8 cellular contexts compared by ENCODE assay signal in genomic region chr17:63406689-63407330, GRCh38. TPM values are rescaled to one million over a fixed set of nuclear protein-coding genes. Genes with fewer than 3 reads are reported as not detected.
DNase-seq lines count a peak whose midpoint lies in the region; ATAC-seq and TF ChIP-seq lines count a peak whose summit lies in the region.

No MANE protein-coding gene starts in this region.

- DNase-seq in H4 (ENCODE audit: low spot score) (peak; percentile 91), MV-4-11 (lab: John Stamatoyannopoulos, UW) (peak; percentile 76), SJCRH30 (peak; percentile 72 to 91), Right ventricle myocardium superior (no peak), pulmonary artery endothelial cell (ENCODE audit: low read depth, low spot score) (peak; percentile 71), cortex of kidney (lab: John Stamatoyannopoulos, UW) (no peak)
- DNase-seq in activated naive CD4-positive, alpha-beta T cell treated with anti-CD3 and anti-CD28 coated beads, Interleukin-2, amount 50 U/mL, for 72 hours (ENCODE audit: low spot score in 2 of 2) = peak in 1 of 2 donors; percentile 65

- ATAC-seq in activated naive CD4-positive, alpha-beta T cell treated with anti-CD3 and anti-CD28 coated beads, Interleukin-2, amount 50 U/mL, for 72 hours = peak; percentile 80
- peak; percentile 91 for ATAC-seq in Right ventricle myocardium superior (ENCODE audit: poor library complexity)

- H4K20me1 ChIP-seq in DOHH2 (ENCODE audit: control insufficient read depth, insufficient read depth, low read depth, low read length) = no peaks in the 10 kb centered on the region

- no peak overlapping the region for H3K4me2 ChIP-seq in DOHH2 (ENCODE audit: low read length)

- H3K4me3 ChIP-seq in DOHH2 (ENCODE audit: low read length) = no peak overlapping the region
- H3K4me3 ChIP-seq in SJCRH30 = no peak overlapping the region

- H3K27ac ChIP-seq in DOHH2 (ENCODE audit: low read depth, low read length) = no peak overlapping the region
- H3K27ac ChIP-seq in SJCRH30 = no peak overlapping the region

- peaks cover 18% of the 10 kb centered on the region for H3K27me3 ChIP-seq in DOHH2 (ENCODE audit: control insufficient read depth, low read length)
- no peaks in the 10 kb centered on the region for H3K27me3 ChIP-seq in SJCRH30

- no peaks in the 10 kb centered on the region for H3K79me2 ChIP-seq in DOHH2 (ENCODE audit: control insufficient read depth, low read length)

- H3K9me2 ChIP-seq in DOHH2 (replicated peaks; ENCODE audit: control insufficient read depth, low read length) = no peaks in the 10 kb centered on the region

- no peaks in the 10 kb centered on the region for H3K36me3 Mint-ChIP-seq in activated naive CD4-positive, alpha-beta T cell treated with anti-CD3 and anti-CD28 coated beads, Interleukin-2, amount 50 U/mL, for 72 hours

- 0 out of 2 replicates have a peak, but pooled peaks cover 3% of the 10 kb centered on the region for H3F3A ChIP-seq in DOHH2 (ENCODE audit: control insufficient read depth, insufficient read depth)

- intact Hi-C loops in Right ventricle myocardium superior (cut with DNase I) = loop anchor here (10.0 kb wide), 2 partner anchors 702 to 732 kb away; no protein-coding TSS in a partner anchor

- H3K4me1 ChIP-seq in DOHH2 (ENCODE audit: control insufficient read depth, low read length) = peaks cover 5% of the 10 kb centered on the region
- 0 out of 2 replicates have a peak, but pooled peaks cover 9% of the 10 kb centered on the region for H3K4me1 ChIP-seq in SJCRH30

- H3K27ac Mint-ChIP-seq in activated naive CD4-positive, alpha-beta T cell treated with anti-CD3 and anti-CD28 coated beads, Interleukin-2, amount 50 U/mL, for 72 hours = no peak overlapping the region

- no peaks in the 10 kb centered on the region for H3K9me3 Mint-ChIP-seq in activated naive CD4-positive, alpha-beta T cell treated with anti-CD3 and anti-CD28 coated beads, Interleukin-2, amount 50 U/mL, for 72 hours

- H3K36me3 ChIP-seq in DOHH2 (ENCODE audit: control insufficient read depth, low read length) = no peaks in the 10 kb centered on the region
- peaks cover 3% of the 10 kb centered on the region for H3K36me3 ChIP-seq in SJCRH30

- H3K9me3 ChIP-seq in DOHH2 (ENCODE audit: control insufficient read depth, insufficient read depth, low read length) (no peaks in the 10 kb centered on the region), SJCRH30 (replicated peaks) (no peaks in the 10 kb centered on the region)

- peak; percentile 85 for TF ChIP-seq CTCF in DOHH2 (IDR thresholded peaks at IDR 0.05; ENCODE audit: low read depth, low read length, poor library complexity, severe bottlenecking)

RNA-seq across cellular contexts. Expression of gene CYB561, which starts 39.3 kb away (rescaled TPM):
- total RNA-seq in H4 (2014; rRNA removed; shearing (Covaris generic)) = 29.1 and 30.9 TPM in 2 replicates
- not detected in 2 replicates for total RNA-seq in SJCRH30 (2014; rRNA removed; shearing (Covaris generic))
- 1 to 10 TPM in 1 of 2 donors, under 1 TPM in 1; 0.27 to 2.7 TPM for total RNA-seq in activated naive CD4-positive, alpha-beta T cell treated with anti-CD3 and anti-CD28 coated beads, Interleukin-2, amount 50 U/mL, for 72 hours
- total RNA-seq in Right ventricle myocardium superior = 18.9 TPM
- 26.1 and 34.6 TPM in 2 replicates for total RNA-seq in pulmonary artery endothelial cell

Comparison
In these comparisons a context has a peak if more than half of its experiments do, and no peak if none do; other contexts are left out.
1. DNase-seq: peak in H4 (single experiment), MV-4-11 (single experiment), SJCRH30 (2 of 2) and pulmonary artery endothelial cell (single experiment); none in Right ventricle myocardium superior (single experiment) and cortex of kidney (single experiment).